In the genomic region with DNA sequence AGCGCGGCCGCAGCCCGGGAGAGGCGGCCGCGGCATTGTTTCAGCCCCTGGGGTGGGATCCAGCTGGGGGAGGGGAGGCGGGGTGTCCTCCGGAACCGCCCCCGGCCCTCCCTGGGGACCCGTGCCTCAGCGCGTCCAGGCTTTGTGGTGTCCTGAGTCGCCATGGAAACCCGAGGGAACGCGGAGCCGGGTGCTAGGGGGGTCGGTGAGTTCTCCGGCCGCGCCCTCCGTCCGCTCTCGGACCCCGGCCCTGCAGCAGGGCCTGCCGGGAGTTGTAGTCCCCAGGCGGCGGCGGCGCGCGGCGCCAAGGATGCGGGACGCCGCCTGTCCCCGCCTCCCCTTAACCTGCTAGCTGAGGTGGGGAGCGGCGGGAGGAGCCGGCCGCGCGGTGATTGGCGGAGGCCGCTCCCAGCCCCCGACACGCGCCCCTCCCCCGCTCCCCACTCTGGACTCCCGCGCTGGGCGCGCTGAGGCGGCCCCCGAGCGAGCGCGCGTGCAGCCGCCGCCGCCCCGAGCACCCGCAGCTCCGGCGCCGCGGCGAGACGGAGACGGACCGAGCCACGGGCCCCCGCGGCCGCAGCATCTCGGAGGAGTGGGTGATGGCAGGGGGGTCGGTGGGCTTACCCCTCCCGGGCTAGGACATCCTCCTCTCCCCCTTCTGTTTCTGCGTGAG, we compare ENCODE assay signal across 8 cellular contexts. TPM values are rescaled to one million over a fixed set of nuclear protein-coding genes. Genes with fewer than 3 reads are reported as not detected.
DNase-seq lines count a peak whose midpoint lies in the region; ATAC-seq and TF ChIP-seq lines count a peak whose summit lies in the region.

A gene with protein sequence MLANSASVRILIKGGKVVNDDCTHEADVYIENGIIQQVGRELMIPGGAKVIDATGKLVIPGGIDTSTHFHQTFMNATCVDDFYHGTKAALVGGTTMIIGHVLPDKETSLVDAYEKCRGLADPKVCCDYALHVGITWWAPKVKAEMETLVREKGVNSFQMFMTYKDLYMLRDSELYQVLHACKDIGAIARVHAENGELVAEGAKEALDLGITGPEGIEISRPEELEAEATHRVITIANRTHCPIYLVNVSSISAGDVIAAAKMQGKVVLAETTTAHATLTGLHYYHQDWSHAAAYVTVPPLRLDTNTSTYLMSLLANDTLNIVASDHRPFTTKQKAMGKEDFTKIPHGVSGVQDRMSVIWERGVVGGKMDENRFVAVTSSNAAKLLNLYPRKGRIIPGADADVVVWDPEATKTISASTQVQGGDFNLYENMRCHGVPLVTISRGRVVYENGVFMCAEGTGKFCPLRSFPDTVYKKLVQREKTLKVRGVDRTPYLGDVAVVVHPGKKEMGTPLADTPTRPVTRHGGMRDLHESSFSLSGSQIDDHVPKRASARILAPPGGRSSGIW (plus strand): TSS at position 470 of the 673 bp plus-strand sequence. CDS start 50,368 bp downstream, outside the sequence.

- no peak within 1 kb of the TSS for H3K27ac ChIP-seq in HUES64 (ENCODE audit: low read depth, low read length)
- no peak within 1 kb of the TSS for H3K27ac ChIP-seq in Peyer's patch

- TF ChIP-seq CTCF in Peyer's patch (IDR thresholded peaks at IDR 0.05): no peak

- H3K4me3 ChIP-seq in HUES64 (ENCODE audit: low read length): peak within 1 kb of the TSS; percentile 73
- peak within 1 kb of the TSS in 3 of 4 donors; percentile 42 to 48 (median 43) for H3K4me3 ChIP-seq in Peyer's patch

- H3K9me3 ChIP-seq in HUES64 (ENCODE audit: insufficient read depth, low read depth, low read length) (no peaks in the 10 kb centered on the region), Peyer's patch (no peaks in the 10 kb centered on the region)

- DNase-seq in Ammon's horn (ENCODE audit: low spot score): peak; percentile 76
- no peak for DNase-seq in Peyer's patch
- peak; percentile 96 for DNase-seq in ecto neural progenitor cell (ENCODE audit: low spot score)
- peak in 43 of 56 donors; percentile 28 to 85 (median 59) for DNase-seq in nucleus accumbens (lab: John Stamatoyannopoulos, UW)
- no peak for DNase-seq in epidermal melanocyte (ENCODE audit: insufficient read length, low spot score)

- no peak for TF ChIP-seq POLR2A in Peyer's patch (IDR thresholded peaks at IDR 0.05)

- peaks cover 79% of the 10 kb centered on the region for H3K27me3 ChIP-seq in HUES64 (ENCODE audit: insufficient read depth, low read length)
- H3K27me3 ChIP-seq in Peyer's patch: peaks cover 0 to 38% of the 10 kb centered on the region in 2 donors

- peaks cover 6% of the 10 kb centered on the region; the same call in 1 of the 2 replicates for H3K4me1 ChIP-seq in HUES64 (ENCODE audit: insufficient read depth, low read length)
- peaks cover 0 to 34% (median 24%) of the 10 kb centered on the region in 4 donors for H3K4me1 ChIP-seq in Peyer's patch

- H3K9ac ChIP-seq in HUES64 (ENCODE audit: low read depth, low read length): peak within 1 kb of the TSS; percentile 68

- ATAC-seq in GM19023 (IDR thresholded peaks at IDR 0.05; ENCODE audit: unreplicated experiment) (no peak), HG03571 (IDR thresholded peaks at IDR 0.05; ENCODE audit: unreplicated experiment) (no peak)

- H3K36me3 ChIP-seq in HUES64 (ENCODE audit: insufficient read depth, low read length) (no peaks in the 10 kb centered on the region), Peyer's patch (no peaks in the 10 kb centered on the region)

- WGBS in HUES64: under 1% methylated on average over 80 of the region's 82 CpGs

RNA-seq across cellular contexts. Expression of the gene that starts here (rescaled TPM):
- 24.4 TPM for polyA plus RNA-seq in HUES64 (2013, experiment 1 of 2)
- polyA plus RNA-seq in HUES64 (2013, experiment 2 of 2): 34.6 TPM
- under 1 TPM in 2 of 4 donors, not detected in 2; 0.13 to 0.83 TPM for total RNA-seq in Peyer's patch

Comparison
In these comparisons a context has a peak if more than half of its experiments do, and no peak if none do; other contexts are left out.
1. DNase-seq: peak in Ammon's horn (single experiment), ecto neural progenitor cell (single experiment) and nucleus accumbens (43 of 56); none in Peyer's patch (0 of 3) and epidermal melanocyte (single experiment).